In genomic region chr17:36695710-36696109, GRCh38 we compare ENCODE assay signal across 5 cellular contexts.
DNase-seq lines count a peak whose midpoint lies in the region; ATAC-seq, FAIRE-seq and TF ChIP-seq lines count a peak whose summit lies in the region.
"Not testable (repeated sequence)": the region's sequence is repeated elsewhere in the genome, so short reads cannot be mapped to it uniquely, and the experiment has no call there.

No MANE protein-coding gene starts in this region.

- not testable (repeated sequence) for H3K36me3 Mint-ChIP-seq in chondrocyte (ENCODE audit: low read depth); stimulated activated naive B cell treated with anti-CD40 and anti-IgM and Interleukin-4, amounts not matched to agents 10 μg/mL and 1 μg/mL and 100 μg/mL, for 72 hours

- not testable (repeated sequence) for H3K4me3 ChIP-seq in A549; HEK293 (ENCODE audit: low read depth, low read length); neuronal stem cell (ENCODE audit: low read length in 2 of 2)

- H3K4ac ChIP-seq in neuronal stem cell (ENCODE audit: low read length): not testable (repeated sequence)

- H3K27me3 Mint-ChIP-seq in chondrocyte (ENCODE audit: low read depth): peaks cover 58% of the 10 kb centered on the region
- peaks cover 28 to 45% of the 10 kb centered on the region in 2 donors for H3K27me3 Mint-ChIP-seq in stimulated activated naive B cell treated with anti-CD40 and anti-IgM and Interleukin-4, amounts not matched to agents 10 μg/mL and 1 μg/mL and 100 μg/mL, for 72 hours

- H3K4me3 Mint-ChIP-seq in chondrocyte (ENCODE audit: unreplicated experiment); stimulated activated naive B cell treated with anti-CD40 and anti-IgM and Interleukin-4, amounts not matched to agents 10 μg/mL and 1 μg/mL and 100 μg/mL, for 72 hours: not testable (repeated sequence)

- H3K4me1 ChIP-seq in A549; HEK293 (ENCODE audit: control insufficient read depth, insufficient read depth, low read length); neuronal stem cell (ENCODE audit: control insufficient read depth in 2 of 2, insufficient read depth in 1 of 2, low read depth in 1 of 2, low read length in 2 of 2): not testable (repeated sequence)

- not testable (repeated sequence) for DNase-seq in A549 (ENCODE audit: low read depth in 1 of 2, low spot score in 1 of 2); neuronal stem cell (ENCODE audit: low spot score); stimulated activated naive B cell treated with anti-CD40 and anti-IgM and Interleukin-4, amounts not matched to agents 10 μg/mL and 1 μg/mL and 100 μg/mL, for 72 hours
- DNase-seq in chondrocyte (ENCODE audit: low spot score): peak; percentile 19

- CTCF ChIA-PET in A549 (lab: Yijun Ruan, JAX) (interaction anchor here (1.8 kb wide), 1 partner anchor 10 kb away, joined by 3 read pairs; no protein-coding TSS in a partner anchor), HEK293 (lab: Yijun Ruan, JAX) (interaction anchor here (1.2 kb wide), 1 partner anchor 11 kb away, joined by 5 read pairs; no protein-coding TSS in a partner anchor)

- H3K36me3 ChIP-seq in HEK293 (ENCODE audit: control insufficient read depth in 2 of 2, insufficient read depth in 1 of 2, low read length in 2 of 2); neuronal stem cell (replicated peaks in 1 of 2; ENCODE audit: control insufficient read depth in 2 of 2, insufficient read depth in 2 of 2, low read length in 2 of 2): not testable (repeated sequence)

- not testable (repeated sequence) for H2BK120ac ChIP-seq in neuronal stem cell (ENCODE audit: low read depth, low read length)

- not testable (repeated sequence) for H3K79me1 ChIP-seq in neuronal stem cell (ENCODE audit: low read depth, low read length)

- H3K27me3 ChIP-seq in neuronal stem cell (ENCODE audit: control insufficient read depth in 3 of 3, insufficient read depth in 3 of 3, low read depth in 1 of 3, low read length in 3 of 3): peaks cover 0 to 32% (median 0%) of the 10 kb centered on the region in 3 experiments

- H3K9ac ChIP-seq in neuronal stem cell (ENCODE audit: low read depth, low read length, poor library complexity): not testable (repeated sequence)

- TF ChIP-seq RAD21 in A549 (conservative IDR thresholded peaks at IDR 0.05 in 1 of 2, IDR thresholded peaks at IDR 0.05 in 1 of 2): not testable (repeated sequence)

- H3K23ac ChIP-seq in neuronal stem cell (ENCODE audit: low read depth, low read length, poor library complexity): not testable (repeated sequence)

- not testable (repeated sequence) for H3K9me3 Mint-ChIP-seq in chondrocyte (ENCODE audit: low read depth); stimulated activated naive B cell treated with anti-CD40 and anti-IgM and Interleukin-4, amounts not matched to agents 10 μg/mL and 1 μg/mL and 100 μg/mL, for 72 hours

- not testable (repeated sequence) for H3K27ac ChIP-seq in A549; HEK293 (ENCODE audit: extremely low read depth, low read depth, low read length); neuronal stem cell (replicated peaks; ENCODE audit: low read length)

- not testable (repeated sequence) for ATAC-seq in A549; stimulated activated naive B cell treated with anti-CD40 and anti-IgM and Interleukin-4, amounts not matched to agents 10 μg/mL and 1 μg/mL and 100 μg/mL, for 72 hours (replicated peaks)

- WGBS in A549 (ENCODE audit: missing lambda C conversion rate): 27% methylated on average over 6 of the region's 6 CpGs
- no CpG with 5 or more reads among the region's 6 CpGs for WGBS in neuronal stem cell (ENCODE audit: extremely low coverage in 2 of 2, insufficient read length in 2 of 2, insufficient replicate concordance in 1 of 2), 2 donors

- not testable (repeated sequence) for H4K91ac ChIP-seq in neuronal stem cell (ENCODE audit: low read depth, low read length, poor library complexity)

- H2BK15ac ChIP-seq in neuronal stem cell (ENCODE audit: low read length): not testable (repeated sequence)

- TF ChIP-seq POLR2A in A549 (IDR thresholded peaks at IDR 0.05; ENCODE audit: low read length): not testable (repeated sequence)

- H2AK5ac ChIP-seq in neuronal stem cell (ENCODE audit: low read depth, low read length): not testable (repeated sequence)

- not testable (repeated sequence) for FAIRE-seq in A549 (lab: Jason Lieb, UNC)

- H3K18ac ChIP-seq in neuronal stem cell (ENCODE audit: low read length): peak overlapping the region; percentile 42

- H3K4me1 Mint-ChIP-seq in chondrocyte (ENCODE audit: low read depth); stimulated activated naive B cell treated with anti-CD40 and anti-IgM and Interleukin-4, amounts not matched to agents 10 μg/mL and 1 μg/mL and 100 μg/mL, for 72 hours: not testable (repeated sequence)

- not testable (repeated sequence) for H2BK12ac ChIP-seq in neuronal stem cell (ENCODE audit: low read length)

- H4K8ac ChIP-seq in neuronal stem cell (ENCODE audit: low read depth, low read length): not testable (repeated sequence)

- H3K14ac ChIP-seq in neuronal stem cell (ENCODE audit: low read length): not testable (repeated sequence)

- TF ChIP-seq CTCF in A549 (IDR thresholded peaks at IDR 0.05); HEK293 (tag by site-specific recombination; IDR thresholded peaks at IDR 0.05); chondrocyte (IDR thresholded peaks at IDR 0.05): not testable (repeated sequence)

- H3K9me3 ChIP-seq in A549; HEK293 (ENCODE audit: control insufficient read depth, insufficient read depth, low read depth, low read length); neuronal stem cell (replicated peaks in 1 of 2; ENCODE audit: control insufficient read depth in 2 of 2, insufficient read depth in 1 of 2, low read depth in 1 of 2, low read length in 2 of 2): not testable (repeated sequence)

- H2AFZ ChIP-seq in neuronal stem cell (ENCODE audit: low read length): not testable (repeated sequence)

- POLR2A ChIA-PET in A549 (lab: Yijun Ruan, JAX); HEK293 (lab: Yijun Ruan, JAX): not testable (repeated sequence)

- not testable (repeated sequence) for H2BK5ac ChIP-seq in neuronal stem cell (ENCODE audit: low read length)

- not testable (repeated sequence) for TF ChIP-seq EP300 in A549 (IDR thresholded peaks at IDR 0.05)

- H3K27ac Mint-ChIP-seq in chondrocyte (ENCODE audit: unreplicated experiment): not testable (repeated sequence)
- H3K27ac Mint-ChIP-seq in stimulated activated naive B cell treated with anti-CD40 and anti-IgM and Interleukin-4, amounts not matched to agents 10 μg/mL and 1 μg/mL and 100 μg/mL, for 72 hours: peak overlapping the region; percentile 44

- not testable (repeated sequence) for H3K4me2 ChIP-seq in A549; neuronal stem cell (ENCODE audit: insufficient read depth, low read length, poor library complexity, severe bottlenecking)

TF ChIP-seq in A549, 52 proteins besides CTCF, POLR2A, EP300 and RAD21:
- peak; percentile 23; the same call in 1 of the 2 replicates for TF ChIP-seq ZC3H11A (IDR thresholded peaks at IDR 0.05)

TF ChIP-seq in HEK293, 187 proteins besides CTCF, POLR2A, EP300 and RAD21 (continues in another document):
- TF ChIP-seq REST (tag by site-specific recombination; IDR thresholded peaks at IDR 0.05): 0 out of 2 replicates have a peak, but pooled peaks have one; percentile 13
- 0 out of 2 replicates have a peak, but pooled peaks have one; percentile 33 for TF ChIP-seq ZNF433 (tag by site-specific recombination; IDR thresholded peaks at IDR 0.05; ENCODE audit: low read depth)
